ENCODE assay signal across 6 cellular contexts in the genomic region with DNA sequence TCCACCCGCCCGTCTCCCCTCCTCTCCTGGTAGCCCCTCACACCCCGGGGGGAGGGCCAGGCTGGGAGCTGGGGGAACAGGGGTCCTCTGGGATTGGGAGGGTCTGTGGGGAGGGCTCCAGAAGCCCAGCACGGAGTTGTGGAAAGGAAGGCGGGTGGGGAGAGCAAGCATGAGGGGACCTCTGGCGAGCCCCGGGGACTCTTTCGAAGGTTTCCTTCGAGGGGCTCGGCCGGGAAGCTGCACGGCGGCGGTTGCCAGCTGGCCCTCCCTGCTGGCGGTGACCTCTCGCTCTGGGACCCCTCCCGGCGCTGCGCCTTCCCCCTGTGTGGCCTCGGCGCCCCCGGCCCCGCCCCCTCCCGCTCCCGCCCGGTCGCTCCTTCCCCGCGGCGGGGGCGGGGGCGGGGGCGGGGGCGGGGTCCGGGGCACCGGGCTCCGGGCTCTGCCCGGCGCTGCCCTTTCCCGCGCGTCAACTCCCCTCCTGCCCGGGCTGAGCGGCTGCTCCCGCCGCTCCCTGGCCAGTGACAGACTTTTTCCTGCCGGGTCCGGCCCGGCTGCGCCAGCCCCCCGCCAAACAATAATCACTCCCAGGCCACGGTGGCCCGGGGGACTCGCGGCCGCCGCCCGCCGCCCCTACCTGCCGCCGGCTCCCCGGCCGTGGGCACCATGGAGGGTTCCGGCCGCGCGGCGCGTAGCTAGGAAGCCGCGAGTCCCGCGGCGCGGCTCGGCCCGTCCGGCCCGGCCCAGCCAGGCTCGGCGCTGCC.
A peak's percentile ranks its signal among the peaks of the same experiment; 100 is the strongest.
DNase-seq lines count a peak whose midpoint lies in the region; ATAC-seq lines count a peak whose summit lies in the region.

No MANE protein-coding gene starts in this region.

- peak overlapping the region; percentile 59 for H3K4me3 ChIP-seq in iPS-15b (ENCODE audit: low read depth, low read length)

- DNase-seq in stimulated activated naive CD8-positive, alpha-beta T cell treated with anti-CD3 and anti-CD28 coated beads, Interleukin-15, Interleukin-2, amounts not matched to agents 100 U/mL and 50 U/mL, for 24 hours: no peak
- DNase-seq in medulla oblongata (ENCODE audit: extremely low spot score) (no peak), NCI-H226 (no peak), NCI-H128 (lab: John Stamatoyannopoulos, UW; ENCODE audit: unreplicated experiment) (no peak)

- H3K27me3 ChIP-seq in iPS-15b (ENCODE audit: control insufficient read depth, insufficient read depth, low read length): peaks cover 44% of the 10 kb centered on the region

- H3K9me3 Mint-ChIP-seq in stimulated activated naive CD8-positive, alpha-beta T cell treated with anti-CD3 and anti-CD28 coated beads, Interleukin-15, Interleukin-2, amounts not matched to agents 100 ng/mL and 50 ng/mL, for 24 hours: no peaks in the 10 kb centered on the region

- H3K4me1 ChIP-seq in iPS-15b (ENCODE audit: control insufficient read depth, insufficient read depth, low read length): peaks cover 30% of the 10 kb centered on the region

- peak overlapping the region; percentile 79 for H3K4me3 Mint-ChIP-seq in stimulated activated naive CD8-positive, alpha-beta T cell treated with anti-CD3 and anti-CD28 coated beads, Interleukin-15, Interleukin-2, amounts not matched to agents 100 ng/mL and 50 ng/mL, for 24 hours

- no peak for ATAC-seq in stimulated activated naive CD8-positive, alpha-beta T cell treated with anti-CD3 and anti-CD28 coated beads, Interleukin-15, Interleukin-2, amounts not matched to agents 100 U/mL and 50 U/mL, for 24 hours

- peaks cover 21% of the 10 kb centered on the region for H3K27me3 Mint-ChIP-seq in stimulated activated naive CD8-positive, alpha-beta T cell treated with anti-CD3 and anti-CD28 coated beads, Interleukin-15, Interleukin-2, amounts not matched to agents 100 ng/mL and 50 ng/mL, for 24 hours

- no peaks in the 10 kb centered on the region for H3K36me3 ChIP-seq in iPS-15b (ENCODE audit: control insufficient read depth, insufficient read depth, low read length)

- H3K27ac Mint-ChIP-seq in stimulated activated naive CD8-positive, alpha-beta T cell treated with anti-CD3 and anti-CD28 coated beads, Interleukin-15, Interleukin-2, amounts not matched to agents 100 ng/mL and 50 ng/mL, for 24 hours: no peak overlapping the region

- no peak overlapping the region for H3K9ac ChIP-seq in iPS-15b (ENCODE audit: low read depth, low read length)

- peaks cover 60% of the 10 kb centered on the region for H3K4me1 Mint-ChIP-seq in stimulated activated naive CD8-positive, alpha-beta T cell treated with anti-CD3 and anti-CD28 coated beads, Interleukin-15, Interleukin-2, amounts not matched to agents 100 ng/mL and 50 ng/mL, for 24 hours (ENCODE audit: low read depth)

- H3K36me3 Mint-ChIP-seq in stimulated activated naive CD8-positive, alpha-beta T cell treated with anti-CD3 and anti-CD28 coated beads, Interleukin-15, Interleukin-2, amounts not matched to agents 100 ng/mL and 50 ng/mL, for 24 hours (ENCODE audit: low read depth): no peaks in the 10 kb centered on the region

- H3K9me3 ChIP-seq in iPS-15b (ENCODE audit: control insufficient read depth, insufficient read depth, low read length): no peaks in the 10 kb centered on the region
